In the genomic region with DNA sequence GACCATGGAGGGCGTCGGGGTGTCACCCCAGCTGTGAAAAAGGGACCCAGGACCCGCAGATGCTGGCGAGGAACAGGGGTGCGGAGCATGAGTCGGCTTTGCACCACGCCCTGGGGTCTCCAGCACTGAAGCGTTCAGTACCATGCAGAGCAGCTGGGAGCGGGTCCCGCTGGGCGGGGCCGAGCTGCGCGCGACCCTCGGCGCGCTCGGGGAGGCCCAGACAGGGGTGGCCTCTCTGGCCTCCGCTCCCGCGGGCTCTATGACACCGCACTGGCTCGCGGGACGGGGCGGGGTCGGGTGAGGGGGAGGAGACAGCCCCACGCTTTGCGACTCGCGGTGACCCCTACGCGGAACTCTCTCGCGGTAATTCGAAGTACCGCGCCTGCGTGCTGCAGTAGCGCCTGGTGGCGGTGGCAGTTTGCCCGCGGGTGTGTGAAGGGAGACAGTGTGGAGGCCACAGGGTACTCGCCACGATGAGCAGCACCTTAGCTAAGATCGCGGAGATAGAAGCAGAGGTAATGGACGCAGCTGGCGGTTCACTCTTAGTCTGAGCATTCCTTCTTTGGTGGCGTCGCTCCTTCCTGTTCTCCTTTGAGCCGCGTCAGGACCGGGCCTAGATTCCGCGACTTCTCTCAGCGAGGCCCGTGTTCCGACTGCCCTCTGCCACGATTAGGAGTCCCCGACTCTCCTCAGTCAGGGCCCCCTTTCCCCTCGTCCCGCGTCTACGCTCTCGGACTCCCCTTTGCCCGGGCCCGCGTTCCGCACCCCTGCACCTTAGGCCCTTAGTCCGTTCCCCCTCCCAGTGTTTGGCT, we compare ENCODE assay signal across 8 cellular contexts. TPM values are rescaled to one million over a fixed set of nuclear protein-coding genes. Genes with fewer than 3 reads are reported as not detected.
DNase-seq lines count a peak whose midpoint lies in the region; ATAC-seq, FAIRE-seq and TF ChIP-seq lines count a peak whose summit lies in the region.

A gene with protein sequence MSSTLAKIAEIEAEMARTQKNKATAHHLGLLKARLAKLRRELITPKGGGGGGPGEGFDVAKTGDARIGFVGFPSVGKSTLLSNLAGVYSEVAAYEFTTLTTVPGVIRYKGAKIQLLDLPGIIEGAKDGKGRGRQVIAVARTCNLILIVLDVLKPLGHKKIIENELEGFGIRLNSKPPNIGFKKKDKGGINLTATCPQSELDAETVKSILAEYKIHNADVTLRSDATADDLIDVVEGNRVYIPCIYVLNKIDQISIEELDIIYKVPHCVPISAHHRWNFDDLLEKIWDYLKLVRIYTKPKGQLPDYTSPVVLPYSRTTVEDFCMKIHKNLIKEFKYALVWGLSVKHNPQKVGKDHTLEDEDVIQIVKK (plus strand): TSS at position 394 of the 812 bp plus-strand sequence. CDS start 80 bp downstream, at position 474.

- peaks cover 51% of the 10 kb centered on the region for H3K79me2 ChIP-seq in OCI-LY3 (ENCODE audit: low read length)

- ATAC-seq in GM21515 (IDR thresholded peaks at IDR 0.05; ENCODE audit: unreplicated experiment): peak; percentile 90

- H3K9ac ChIP-seq in OCI-LY3 (ENCODE audit: low read length): peak within 1 kb of the TSS; percentile 93

- H3K4me3 ChIP-seq in OCI-LY3 (ENCODE audit: low read length) (peak within 1 kb of the TSS; percentile 81), mononuclear cell (ENCODE audit: low read length) (peak within 1 kb of the TSS; percentile 65)

- H3K27me3 ChIP-seq in OCI-LY3 (ENCODE audit: low read depth, low read length): 0 out of 2 replicates have a peak, but pooled peaks cover under 1% of the 10 kb centered on the region
- H3K27me3 ChIP-seq in mononuclear cell (ENCODE audit: insufficient read depth, low read length): no peaks in the 10 kb centered on the region

- peak within 1 kb of the TSS; percentile 85 for H2AFZ ChIP-seq in OCI-LY3 (ENCODE audit: low read depth, low read length)

- peaks cover 9% of the 10 kb centered on the region for H3K36me3 ChIP-seq in OCI-LY3 (replicated peaks; ENCODE audit: low read depth, low read length)

- DNase-seq in D721Med (ENCODE audit: insufficient read length, low spot score) (peak; percentile 49), HuH-7 (ENCODE audit: low spot score) (peak; percentile 93), activated T-cell treated with anti-CD3 and anti-CD28 coated beads for 1 hour (ENCODE audit: low read depth) (peak; percentile 93), epidermal melanocyte (ENCODE audit: insufficient read length, low spot score) (peak; percentile 95)
- DNase-seq in stimulated activated CD8-positive, alpha-beta memory T cell treated with anti-CD3 and anti-CD28 coated beads, Interleukin-4, amount 100 ng/mL, for 1 hour (ENCODE audit: low read depth in 2 of 2, low spot score in 1 of 2): peak; percentile 91 to 92

- TF ChIP-seq CTCF in D721Med (IDR thresholded peaks at IDR 0.05; ENCODE audit: insufficient read depth, missing control alignments) (no peak), OCI-LY3 (IDR thresholded peaks at IDR 0.05; ENCODE audit: low read depth, low read length) (peak; percentile 12; the same call in 1 of the 2 replicates)

- H3K27ac ChIP-seq in OCI-LY3 (ENCODE audit: low read length): peak within 1 kb of the TSS; percentile 51

- H3K4me1 ChIP-seq in OCI-LY3 (ENCODE audit: low read length): peaks cover 15% of the 10 kb centered on the region
- peaks cover 19% of the 10 kb centered on the region for H3K4me1 ChIP-seq in mononuclear cell (ENCODE audit: insufficient read depth, low read length)

- no peak for FAIRE-seq in D721Med (lab: Jason Lieb, UNC)

- no peaks in the 10 kb centered on the region; the same call in 1 of the 2 replicates for H4K20me1 ChIP-seq in OCI-LY3 (ENCODE audit: insufficient read depth, low read length)

- H3K9me3 ChIP-seq in OCI-LY3 (ENCODE audit: insufficient read depth, low read length) (no peaks in the 10 kb centered on the region), mononuclear cell (ENCODE audit: low read depth, low read length) (no peaks in the 10 kb centered on the region)

- peak within 1 kb of the TSS; percentile 91 for H3K4me2 ChIP-seq in OCI-LY3 (ENCODE audit: low read length)

RNA-seq across cellular contexts. Expression of the gene that starts here (rescaled TPM):
- total RNA-seq in mononuclear cell: 48.1 TPM

Comparison
In these comparisons a context has a peak if more than half of its experiments do, and no peak if none do; other contexts are left out.
1. Peak in every context shown above with its lines: DNase-seq, ATAC-seq, H3K4me3 ChIP-seq and H3K27ac ChIP-seq.